In genomic region chr11:35275808-35276170, GRCh38 we compare ENCODE assay signal across 11 cellular contexts.
DNase-seq lines count a peak whose midpoint lies in the region; ATAC-seq, FAIRE-seq and TF ChIP-seq lines count a peak whose summit lies in the region.
"Had no signal": no experiment of that assay in that cellular context is flagged by ENCODE, and none has a peak within 500 bp of the region (broad histone marks: within the 10 kb centered on the region; RNA-seq: fewer than 3 reads in every experiment).

No MANE protein-coding gene starts in this region.

- no peak for TF ChIP-seq CTCF in ascending aorta (IDR thresholded peaks at IDR 0.05)
- no peak for TF ChIP-seq CTCF in keratinocyte (optimal IDR thresholded peaks at IDR 0.05 in 1 of 3, IDR thresholded peaks at IDR 0.05 in 1 of 3, conservative IDR thresholded peaks at IDR 0.05 in 1 of 3; ENCODE audit: extremely low read depth in 1 of 3, insufficient read depth in 2 of 3, low read length in 3 of 3)
- no peak for TF ChIP-seq CTCF in suprapubic skin (IDR thresholded peaks at IDR 0.05)
- TF ChIP-seq CTCF in WTC11 (IDR thresholded peaks at IDR 0.05), result no peak
- no peak for TF ChIP-seq CTCF in OCI-LY7 (conservative IDR thresholded peaks at IDR 0.05; ENCODE audit: low read length)

- no peak for TF ChIP-seq EP300 in suprapubic skin (IDR thresholded peaks at IDR 0.05)

- FAIRE-seq in keratinocyte (lab: Jason Lieb, UNC), result no peak

- intact Hi-C loops in ascending aorta (cut with DNase I), result loop anchor here (2.0 kb wide), 1 partner anchor 15 kb away; no protein-coding TSS in a partner anchor
- intact Hi-C loops in OCI-LY7 (cut with micrococcal nuclease; ENCODE audit: unreplicated experiment), result no loop called here

- H3K9me3 Mint-ChIP-seq in WTC11, result 0 out of 2 replicates have a peak, but pooled peaks cover 4% of the 10 kb centered on the region
- H3K9me3 Mint-ChIP-seq: T-helper 1 cell treated with Interleukin-12 subunit alpha and Interleukin-12 subunit beta and Interleukin-4 antibody, amounts not matched to agents 30 μg/mL and 1 μg/mL, for 36 hours had no signal

- H4K20me1 ChIP-seq in keratinocyte (ENCODE audit: control insufficient read depth, extremely low read depth, insufficient read depth, low read length) (no peaks in the 10 kb centered on the region), OCI-LY7 (ENCODE audit: insufficient read depth, low read length) (no peaks in the 10 kb centered on the region)

- 47% methylated on average over 1 of the region's 1 CpG for WGBS in suprapubic skin

- H2AFZ ChIP-seq in keratinocyte (ENCODE audit: control insufficient read depth, low read length) (peak overlapping the region; percentile 14), OCI-LY7 (ENCODE audit: low read length) (no peak overlapping the region)

- no TSS peak for BruUV-seq in OCI-LY7 (replicated peaks; lab: Mats Ljungman, UMichigan)

- DNase-seq in H4 (ENCODE audit: low spot score), result peak; percentile 50
- no peak for DNase-seq in ascending aorta (ENCODE audit: low spot score in 2 of 2)
- no peak for DNase-seq in keratinocyte (ENCODE audit: low read depth, low spot score)
- DNase-seq in suprapubic skin (ENCODE audit: low spot score in 2 of 2), result no peak
- DNase-seq in WTC11 (ENCODE audit: low spot score), result no peak
- DNase-seq in OCI-LY7 (ENCODE audit: low spot score), result no peak
- DNase-seq in T-helper 1 cell, result no peak
- DNase-seq: activated CD4-positive, alpha-beta T cell treated with anti-CD3 and anti-CD28 coated beads, Interleukin-2, amount 10 ng/mL, durations not matched to agents 7 days and 5 days had no signal

- no peaks in the 10 kb centered on the region; the same call in 1 of the 2 replicates for H3K27me3 Mint-ChIP-seq in WTC11 (ENCODE audit: low read depth)

- dilution Hi-C loops in keratinocyte (cut with MboI; ENCODE audit: extremely low pct_ligation_motif_present, low sequenced_read_pairs), result no loop called here

- peaks cover 24% of the 10 kb centered on the region for H3K4me1 Mint-ChIP-seq in WTC11

- no peak for TF ChIP-seq POLR2A in suprapubic skin (IDR thresholded peaks at IDR 0.05)

- H3K4me3 ChIP-seq in ascending aorta, result no peak overlapping the region
- H3K4me3 ChIP-seq in keratinocyte (ENCODE audit: control insufficient read depth in 2 of 3, extremely low read depth in 1 of 3, insufficient read depth in 2 of 3, low read depth in 1 of 3, low read length in 3 of 3), result no peak overlapping the region
- H3K4me3 ChIP-seq in suprapubic skin, result no peak overlapping the region
- no peak overlapping the region for H3K4me3 ChIP-seq in OCI-LY7 (ENCODE audit: low read depth, low read length, poor library complexity, severe bottlenecking)
- H3K4me3 ChIP-seq: psoas muscle had no signal

- H3K27ac ChIP-seq in ascending aorta (peak overlapping the region; percentile 72 to 78), keratinocyte (ENCODE audit: control insufficient read depth, insufficient read depth, low read length) (peak overlapping the region; percentile 74), suprapubic skin (peak overlapping the region; percentile 91), OCI-LY7 (ENCODE audit: low read depth, low read length, poor library complexity, severe bottlenecking) (no peak overlapping the region)
- H3K27ac ChIP-seq: psoas muscle had no signal

- POLR2A ChIA-PET in WTC11 (lab: Charles Lee), result interaction anchor here (0.7 kb wide), 1 partner anchor 654 kb away, joined by 4 read pairs; no protein-coding TSS in a partner anchor
- POLR2A ChIA-PET in OCI-LY7 (lab: Charles Lee), result no interaction called here

- no peaks in the 10 kb centered on the region for H3K36me3 ChIP-seq in ascending aorta
- H3K36me3 ChIP-seq in keratinocyte (ENCODE audit: control insufficient read depth in 2 of 2, extremely low read depth in 1 of 2, insufficient read depth in 2 of 2, low read length in 2 of 2), result no peaks in the 10 kb centered on the region
- H3K36me3 ChIP-seq in suprapubic skin, result no peaks in the 10 kb centered on the region
- no peaks in the 10 kb centered on the region for H3K36me3 ChIP-seq in OCI-LY7 (ENCODE audit: insufficient read depth, low read length)

- H3K9me1 ChIP-seq in keratinocyte (ENCODE audit: control insufficient read depth, extremely low read depth, insufficient read depth, low read length), result no peaks in the 10 kb centered on the region

- H3K4me2 ChIP-seq in keratinocyte (ENCODE audit: control insufficient read depth, extremely low read depth, insufficient read depth, low read depth, low read length) (peak overlapping the region; percentile 11), OCI-LY7 (ENCODE audit: low read length) (no peak overlapping the region)

- peak overlapping the region; percentile 20 for H3K9ac ChIP-seq in keratinocyte (ENCODE audit: control insufficient read depth, extremely low read depth, insufficient read depth, low read length)

- CTCF ChIA-PET in WTC11 (lab: Charles Lee) (interaction anchor here (1.3 kb wide), 1 partner anchor 30 kb away, joined by 5 read pairs; no protein-coding TSS in a partner anchor), OCI-LY7 (lab: Charles Lee; ENCODE audit: unreplicated experiment) (no interaction called here)

- ATAC-seq in WTC11 (no peak), HG02852 (IDR thresholded peaks at IDR 0.05; ENCODE audit: unreplicated experiment) (no peak)
- ATAC-seq: psoas muscle had no signal

- H3K9me3 ChIP-seq in ascending aorta, result no peaks in the 10 kb centered on the region
- H3K9me3 ChIP-seq in keratinocyte (ENCODE audit: control insufficient read depth, low read depth, low read length), result no peaks in the 10 kb centered on the region
- H3K9me3 ChIP-seq in suprapubic skin, result no peaks in the 10 kb centered on the region
- no peaks in the 10 kb centered on the region for H3K9me3 ChIP-seq in OCI-LY7 (ENCODE audit: low read length)
- H3K9me3 ChIP-seq: psoas muscle had no signal

- H3K9me2 ChIP-seq in OCI-LY7 (ENCODE audit: insufficient read depth, low read length), result no peaks in the 10 kb centered on the region

- no peaks in the 10 kb centered on the region for H3K27me3 ChIP-seq in ascending aorta
- H3K27me3 ChIP-seq in keratinocyte (ENCODE audit: control insufficient read depth, extremely low read depth, insufficient read depth, low read length), result no peaks in the 10 kb centered on the region
- H3K27me3 ChIP-seq in suprapubic skin, result no peaks in the 10 kb centered on the region

- H3K4me1 ChIP-seq in ascending aorta, result peaks cover 6 to 23% of the 10 kb centered on the region in 2 donors
- peaks cover 28% of the 10 kb centered on the region for H3K4me1 ChIP-seq in keratinocyte (ENCODE audit: control insufficient read depth, extremely low read depth, insufficient read depth, low read length)
- H3K4me1 ChIP-seq in suprapubic skin, result peaks cover 41% of the 10 kb centered on the region
- H3K4me1 ChIP-seq in OCI-LY7 (ENCODE audit: insufficient read depth, low read length, poor library complexity, severe bottlenecking), result no peaks in the 10 kb centered on the region
- H3K4me1 ChIP-seq: psoas muscle had no signal

- no peak overlapping the region for H3K27ac Mint-ChIP-seq in WTC11
- H3K27ac Mint-ChIP-seq: activated CD4-positive, alpha-beta T cell treated with anti-CD3 and anti-CD28 coated beads, Interleukin-2, amount 10 ng/mL, durations not matched to agents 7 days and 5 days; T-helper 1 cell treated with Interleukin-12 subunit alpha and Interleukin-12 subunit beta and Interleukin-4 antibody, amounts not matched to agents 30 μg/mL and 1 μg/mL, for 36 hours had no signal

- no peaks in the 10 kb centered on the region for H3K36me3 Mint-ChIP-seq in WTC11

- no peaks in the 10 kb centered on the region for H3K79me2 ChIP-seq in keratinocyte (ENCODE audit: control insufficient read depth, insufficient read depth, low read length)
- no peaks in the 10 kb centered on the region for H3K79me2 ChIP-seq in OCI-LY7 (ENCODE audit: insufficient read depth, low read depth, low read length)

- no peak overlapping the region for H3K4me3 Mint-ChIP-seq in WTC11
- H3K4me3 Mint-ChIP-seq: activated CD4-positive, alpha-beta T cell treated with anti-CD3 and anti-CD28 coated beads, Interleukin-2, amount 10 ng/mL, durations not matched to agents 7 days and 5 days; T-helper 1 cell treated with Interleukin-12 subunit alpha and Interleukin-12 subunit beta and Interleukin-4 antibody, amounts not matched to agents 30 μg/mL and 1 μg/mL, for 36 hours had no signal

TF ChIP-seq in WTC11, 78 proteins besides CTCF, POLR2A, EP300 and RAD21:
- TF ChIP-seq CREM (CRISPR knock-in tag; IDR thresholded peaks at IDR 0.05) (no peak), NR1H2 (CRISPR knock-in tag; IDR thresholded peaks at IDR 0.05) (no peak), MYBL2 (CRISPR knock-in tag; IDR thresholded peaks at IDR 0.05) (no peak), ZNF671 (CRISPR knock-in tag; IDR thresholded peaks at IDR 0.05) (no peak)
- TF ChIP-seq, protein P1, sequence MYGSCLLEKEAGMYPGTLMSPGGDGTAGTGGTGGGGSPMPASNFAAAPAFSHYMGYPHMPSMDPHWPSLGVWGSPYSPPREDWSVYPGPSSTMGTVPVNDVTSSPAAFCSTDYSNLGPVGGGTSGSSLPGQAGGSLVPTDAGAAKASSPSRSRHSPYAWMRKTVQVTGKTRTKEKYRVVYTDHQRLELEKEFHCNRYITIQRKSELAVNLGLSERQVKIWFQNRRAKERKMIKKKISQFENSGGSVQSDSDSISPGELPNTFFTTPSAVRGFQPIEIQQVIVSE (CRISPR knock-in tag; IDR thresholded peaks at IDR 0.05; ENCODE audit: borderline replicate concordance), result no peak
